In genomic region chr2:223674998-223675609, GRCh38 we compare ENCODE assay signal across 2 cellular contexts.
TF ChIP-seq lines count a peak whose summit lies in the region.

No MANE protein-coding gene starts in this region.

TF ChIP-seq in IMR-90, 13 proteins besides CTCF, POLR2A, EP300 and RAD21:
- TF ChIP-seq SMC3 (IDR thresholded peaks at IDR 0.05; ENCODE audit: low read depth, low read length), result peak; percentile 76
- TF ChIP-seq FOS (IDR thresholded peaks at IDR 0.05; ENCODE audit: low read depth, low read length), result no peak

TF ChIP-seq in K562, 482 proteins besides CTCF, POLR2A, EP300 and RAD21:
- peak; percentile 78 for TF ChIP-seq ZNF384 (IDR thresholded peaks at IDR 0.05; ENCODE audit: low read depth, low read length)
- TF ChIP-seq MYNN (IDR thresholded peaks at IDR 0.05), result no peak
- TF ChIP-seq MYNN (CRISPR knock-in tag; IDR thresholded peaks at IDR 0.05), result no peak
